ENCODE assay signal across 10 cellular contexts in the genomic region with DNA sequence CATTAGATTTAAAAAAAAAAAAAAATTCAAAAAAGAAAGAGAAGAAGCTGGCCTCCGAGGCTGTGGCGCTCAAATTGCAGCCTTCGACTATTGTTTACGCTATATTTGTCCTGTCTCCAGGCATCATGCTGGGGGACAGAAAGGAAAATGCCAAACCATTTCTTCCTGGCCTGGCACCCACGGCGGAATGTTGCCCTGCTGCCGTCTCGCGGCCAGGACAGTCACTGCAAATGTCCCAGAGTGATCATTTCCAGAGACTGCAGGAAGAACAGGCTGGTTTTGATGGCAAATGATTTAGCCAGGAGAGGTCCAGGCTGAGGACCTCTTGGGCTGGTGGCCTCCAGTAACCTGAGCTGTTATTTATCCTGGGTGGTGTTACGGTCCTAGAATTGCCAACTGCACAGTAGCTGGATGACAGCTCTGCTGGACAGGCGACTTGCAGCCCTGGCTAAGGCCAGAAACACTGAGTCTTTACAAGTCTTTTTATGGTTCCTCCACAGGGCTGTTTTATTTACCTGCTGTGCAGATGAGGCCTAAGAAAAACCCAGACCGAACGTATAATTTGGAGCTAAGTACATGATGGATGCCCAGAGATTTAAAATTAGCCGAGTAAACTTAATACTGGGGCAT. TPM values are rescaled to one million over a fixed set of nuclear protein-coding genes. Genes with fewer than 3 reads are reported as not detected.
DNase-seq lines count a peak whose midpoint lies in the region; ATAC-seq, FAIRE-seq and TF ChIP-seq lines count a peak whose summit lies in the region.
"Had no signal": no experiment of that assay in that cellular context is flagged by ENCODE, and none has a peak within 500 bp of the region (broad histone marks: within the 10 kb centered on the region; RNA-seq: fewer than 3 reads in every experiment).

No MANE protein-coding gene starts in this region.

- no peak for TF ChIP-seq POLR2A in A549 (IDR thresholded peaks at IDR 0.05; ENCODE audit: low read length)

- no peaks in the 10 kb centered on the region for H3K4me1 ChIP-seq in A549
- H3K4me1 ChIP-seq: Caco-2 had no signal

- intact Hi-C loops in CD4-positive, alpha-beta T cell (cut with DNase I, micrococcal nuclease): no loop called here

- H3K4me3 ChIP-seq in A549 (no peak overlapping the region), epithelial cell of proximal tubule (ENCODE audit: low read depth, low read length) (no peak overlapping the region)

- 18% methylated on average over 14 of the region's 14 CpGs for WGBS in A549 (ENCODE audit: missing lambda C conversion rate)

- no peak overlapping the region for H3K27ac Mint-ChIP-seq in CD4-positive, alpha-beta T cell
- no peak overlapping the region for H3K27ac Mint-ChIP-seq in activated naive CD4-positive, alpha-beta T cell treated with anti-CD3 and anti-CD28 coated beads, Interleukin-2, amount 10 ng/mL, durations not matched to agents 7 days and 5 days

- DNase-seq in A549 (ENCODE audit: low read depth in 1 of 2, low spot score in 1 of 2) (peak; percentile 20 to 26), NCI-H2029 treated with DMSO at 0.1 percent for 48 hours (lab: John Stamatoyannopoulos, UW) (peak; percentile 20), epithelial cell of proximal tubule (ENCODE audit: low read depth) (no peak), myocyte (ENCODE audit: low read depth) (peak; percentile 3), NK-92 (lab: John Stamatoyannopoulos, UW; ENCODE audit: unreplicated experiment) (no peak), glomerular visceral epithelial cell (ENCODE audit: extremely low spot score) (no peak)
- DNase-seq in CD4-positive, alpha-beta T cell: no peak
- DNase-seq in activated naive CD4-positive, alpha-beta T cell treated with anti-CD3 and anti-CD28 coated beads, Interleukin-2, amount 10 ng/mL, durations not matched to agents 7 days and 5 days: no peak
- DNase-seq: Caco-2, erythroblast had no signal

- TF ChIP-seq CTCF in A549 (IDR thresholded peaks at IDR 0.05) (no peak), epithelial cell of proximal tubule (conservative IDR thresholded peaks at IDR 0.05; ENCODE audit: low read depth, low read length) (peak; percentile 53)
- TF ChIP-seq CTCF in CD4-positive, alpha-beta T cell (IDR thresholded peaks at IDR 0.05): no peak

- no peaks in the 10 kb centered on the region for H3K9me3 Mint-ChIP-seq in CD4-positive, alpha-beta T cell
- H3K9me3 Mint-ChIP-seq in activated naive CD4-positive, alpha-beta T cell treated with anti-CD3 and anti-CD28 coated beads, Interleukin-2, amount 10 ng/mL, durations not matched to agents 7 days and 5 days: no peaks in the 10 kb centered on the region

- ATAC-seq in A549: peak in 1 of 2 experiments; percentile 77; a peak in 4 of 6 replicates
- ATAC-seq in CD4-positive, alpha-beta T cell (ENCODE audit: poor library complexity): no peak

- POLR2A ChIA-PET in A549 (lab: Yijun Ruan, JAX): no interaction called here
- POLR2A ChIA-PET in CD4-positive, alpha-beta T cell (lab: Charles Lee): no interaction called here

- no peak for FAIRE-seq in A549 (lab: Jason Lieb, UNC)

- peak in 1 of 2 experiments; percentile 38; a peak in 2 of 5 replicates for TF ChIP-seq RAD21 in A549 (conservative IDR thresholded peaks at IDR 0.05 in 1 of 2, IDR thresholded peaks at IDR 0.05 in 1 of 2)

- no peak overlapping the region for H3K4me3 Mint-ChIP-seq in CD4-positive, alpha-beta T cell
- no peak overlapping the region for H3K4me3 Mint-ChIP-seq in activated naive CD4-positive, alpha-beta T cell treated with anti-CD3 and anti-CD28 coated beads, Interleukin-2, amount 10 ng/mL, durations not matched to agents 7 days and 5 days

- no peak for TF ChIP-seq EP300 in A549 (IDR thresholded peaks at IDR 0.05)

- peaks cover 3% of the 10 kb centered on the region for H3K27me3 ChIP-seq in CD4-positive, alpha-beta T cell (ENCODE audit: control insufficient read depth, insufficient read depth, low read length)

- H3K27ac ChIP-seq in A549: no peak overlapping the region
- H3K27ac ChIP-seq in CD4-positive, alpha-beta T cell (ENCODE audit: low read depth, low read length): no peak overlapping the region

- H3K4me2 ChIP-seq in A549: no peak overlapping the region

- CTCF ChIA-PET in A549 (lab: Yijun Ruan, JAX): interaction anchor here (0.9 kb wide), 1 partner anchor 12 kb away, joined by 4 read pairs; no protein-coding TSS in a partner anchor
- CTCF ChIA-PET in CD4-positive, alpha-beta T cell (lab: Charles Lee): no interaction called here
- CTCF ChIA-PET in activated naive CD4-positive, alpha-beta T cell treated with anti-CD3 and anti-CD28 coated beads, Interleukin-2, amount 10 ng/mL, durations not matched to agents 7 days and 5 days (lab: Charles Lee): no interaction called here

- peaks cover 20% of the 10 kb centered on the region for H3K27me3 Mint-ChIP-seq in CD4-positive, alpha-beta T cell
- H3K27me3 Mint-ChIP-seq in activated naive CD4-positive, alpha-beta T cell treated with anti-CD3 and anti-CD28 coated beads, Interleukin-2, amount 10 ng/mL, durations not matched to agents 7 days and 5 days: peaks cover under 1% of the 10 kb centered on the region

- no peaks in the 10 kb centered on the region for H3K36me3 Mint-ChIP-seq in CD4-positive, alpha-beta T cell (ENCODE audit: low read depth)
- no peaks in the 10 kb centered on the region for H3K36me3 Mint-ChIP-seq in activated naive CD4-positive, alpha-beta T cell treated with anti-CD3 and anti-CD28 coated beads, Interleukin-2, amount 10 ng/mL, durations not matched to agents 7 days and 5 days

- H3K9me3 ChIP-seq in A549: no peaks in the 10 kb centered on the region
- no peaks in the 10 kb centered on the region for H3K9me3 ChIP-seq in CD4-positive, alpha-beta T cell (ENCODE audit: control insufficient read depth, low read length)
- H3K9me3 ChIP-seq: Caco-2 had no signal

- H3K4me1 Mint-ChIP-seq in CD4-positive, alpha-beta T cell (ENCODE audit: low read depth): no peaks in the 10 kb centered on the region
- H3K4me1 Mint-ChIP-seq in activated naive CD4-positive, alpha-beta T cell treated with anti-CD3 and anti-CD28 coated beads, Interleukin-2, amount 10 ng/mL, durations not matched to agents 7 days and 5 days: no peaks in the 10 kb centered on the region

TF ChIP-seq in A549, 52 proteins besides CTCF, POLR2A, EP300 and RAD21:
- TF ChIP-seq EHF (CRISPR knock-in tag; IDR thresholded peaks at IDR 0.05): no peak

RNA-seq across cellular contexts. Expression of gene LRRC38, which starts 30.2 kb away (rescaled TPM):
- polyA plus RNA-seq in A549 (2011; rRNA removed): 0.04 TPM in 1 of 2 replicates, not detected in the other
- not detected in 2 replicates for polyA plus RNA-seq in A549 (2012; cell fraction: cytosol; rRNA removed)
- not detected in 2 replicates for polyA plus RNA-seq in A549 (2012; cell fraction: nucleus; rRNA removed)
- polyA plus RNA-seq in A549 (2017; fragmentation: RNase III; extraction: RNeasy Plus Mini Kit Qiagen cat#74134 plus additional on column Dnase treatment): not detected in 3 replicates
- polyA minus RNA-seq in A549 (2011; rRNA and poly(A)+ RNA removed): not detected in 2 replicates
- 0.36 TPM in 1 of 2 replicates, not detected in the other for total RNA-seq in epithelial cell of proximal tubule
- not detected in 2 replicates for total RNA-seq in myocyte
- polyA plus RNA-seq in myocyte (2012): not detected
- total RNA-seq in CD4-positive, alpha-beta T cell: not detected
- total RNA-seq: Caco-2 had no signal

RNA-seq across cellular contexts. Expression of gene PDPN, which starts 39.6 kb away (rescaled TPM):
- not detected in 2 replicates for polyA plus RNA-seq in A549 (2011; rRNA removed)
- not detected in 2 replicates for polyA plus RNA-seq in A549 (2012; cell fraction: cytosol; rRNA removed)
- not detected in 2 replicates for polyA plus RNA-seq in A549 (2012; cell fraction: nucleus; rRNA removed)
- not detected in 3 replicates for polyA plus RNA-seq in A549 (2017; fragmentation: RNase III; extraction: RNeasy Plus Mini Kit Qiagen cat#74134 plus additional on column Dnase treatment)
- polyA minus RNA-seq in A549 (2011; rRNA and poly(A)+ RNA removed): not detected in 2 replicates
- total RNA-seq in epithelial cell of proximal tubule: 7.6 TPM in 2 replicates
- 0.99 and 2.7 TPM in 2 replicates for total RNA-seq in myocyte
- 17.7 TPM for polyA plus RNA-seq in myocyte (2012)
- total RNA-seq in CD4-positive, alpha-beta T cell: not detected
- total RNA-seq: Caco-2 had no signal

Comparison
In these comparisons a context has a peak if more than half of its experiments do, and no peak if none do; other contexts are left out.
1. DNase-seq: peak in A549 (2 of 2), NCI-H2029 treated with DMSO at 0.1 percent for 48 hours (single experiment) and myocyte (single experiment); none in epithelial cell of proximal tubule (single experiment), CD4-positive, alpha-beta T cell (0 of 10), activated naive CD4-positive, alpha-beta T cell treated with anti-CD3 and anti-CD28 coated beads, Interleukin-2, amount 10 ng/mL, durations not matched to agents 7 days and 5 days (single experiment), NK-92 (single experiment) and glomerular visceral epithelial cell (single experiment).